27 cellular contexts compared by ENCODE assay signal in genomic region chr5:42822558-42822957, GRCh38.
"Had no signal": no experiment of that assay in that cellular context is flagged by ENCODE, and none has a peak within 500 bp of the region (broad histone marks: within the 10 kb centered on the region; RNA-seq: fewer than 3 reads in every experiment).

No MANE protein-coding gene starts in this region.

- FAIRE-seq: urothelium cell line had no signal

- H3K9me3 ChIP-seq: stomach, suprapubic skin, testis, thoracic aorta, thyroid gland, tibial artery, tibial nerve, transverse colon, upper lobe of left lung, upper lobe of right lung, uterus, vagina had no signal

- ATAC-seq: stimulated activated effector memory CD8-positive, alpha-beta T cell treated with anti-CD3 and anti-CD28 coated beads, Interleukin-12 subunit alpha, Interleukin-12 subunit beta, amount 100 ng/mL, for 72 hours; stimulated activated memory B cell treated with anti-CD40 and anti-IgM and Interleukin-4, amounts not matched to agents 10 μg/mL and 1 μg/mL and 100 μg/mL, for 72 hours; stimulated activated naive B cell treated with anti-CD40 and anti-IgM and Interleukin-4, amounts not matched to agents 10 μg/mL and 1 μg/mL and 100 μg/mL, for 72 hours; stimulated activated naive CD8-positive, alpha-beta T cell treated with anti-CD3 and anti-CD28 coated beads, Interleukin-15, amount 100 ng/mL, for 72 hours; stimulated activated naive CD8-positive, alpha-beta T cell treated with anti-CD3 and anti-CD28 coated beads, Interleukin-15, Interleukin-2, amounts not matched to agents 100 U/mL and 50 U/mL, for 24 hours; upper lobe of right lung had no signal

- H3K27ac ChIP-seq: stomach, suprapubic skin, testis, thoracic aorta, thyroid gland, tibial artery, tibial nerve, transverse colon, upper lobe of left lung, upper lobe of right lung, uterus, vagina had no signal

- H3K36me3 ChIP-seq: stomach, suprapubic skin, thoracic aorta, thyroid gland, tibial artery, tibial nerve, transverse colon, upper lobe of left lung, upper lobe of right lung, uterus, vagina had no signal

- H3K27me3 ChIP-seq: stomach, suprapubic skin, testis, thyroid gland, tibial artery, tibial nerve, transverse colon, upper lobe of left lung, upper lobe of right lung, uterus, vagina had no signal

- H3K4me3 ChIP-seq: stomach, suprapubic skin, testis, thoracic aorta, thyroid gland, tibial artery, tibial nerve, transverse colon, upper lobe of left lung, upper lobe of right lung, uterus, vagina had no signal

- H3K4me1 ChIP-seq: suprapubic skin, testis, thyroid gland, tibial artery, upper lobe of right lung, uterus, vagina had no signal

- DNase-seq: stimulated activated CD4-positive, alpha-beta T cell treated with anti-CD3 and anti-CD28 coated beads, Interleukin-2, amount 100 ng/mL, for 48 hours; stimulated activated CD4-positive, alpha-beta T cell treated with anti-CD3 and anti-CD28 coated beads, Interleukin-4, amount 100 ng/mL, for 1 hour; stimulated activated CD4-positive, alpha-beta T cell treated with anti-CD3 and anti-CD28 coated beads, Interleukin-4, amount 100 ng/mL, for 24 hours; stimulated activated CD4-positive, alpha-beta T cell treated with anti-CD3 and anti-CD28 coated beads, Interleukin-4, amount 100 ng/mL, for 4 hours; stimulated activated CD8-positive, alpha-beta memory T cell treated with anti-CD3 and anti-CD28 coated beads, Interleukin-4, amount 100 ng/mL, for 48 hours; stimulated activated naive B cell treated with anti-CD40 and anti-IgM and Interleukin-4, amounts not matched to agents 10 μg/mL and 1 μg/mL and 100 μg/mL, for 72 hours; stimulated activated naive CD4-positive, alpha-beta T cell; stimulated activated naive CD4-positive, alpha-beta T cell treated with Interleukin-2 at 50 U/mL for 16 hours; stimulated activated naive CD8-positive, alpha-beta T cell treated with anti-CD3 and anti-CD28 coated beads, Interleukin-15, amount 100 ng/mL, for 72 hours; stimulated activated naive CD8-positive, alpha-beta T cell treated with anti-CD3 and anti-CD28 coated beads, Interleukin-15, Interleukin-2, amounts not matched to agents 100 U/mL and 50 U/mL, for 24 hours; stomach; substantia nigra; testis; thyroid gland; tibial artery; transverse colon; trophoblast cell; upper lobe of left lung; upper lobe of right lung; uterus had no signal
